ENCODE assay signal across 11 cellular contexts in genomic region chr7:66907731-66908130, GRCh38.
"Had no signal": no experiment of that assay in that cellular context is flagged by ENCODE, and none has a peak within 500 bp of the region (broad histone marks: within the 10 kb centered on the region; RNA-seq: fewer than 3 reads in every experiment).

No MANE protein-coding gene starts in this region.

- H3K36me3 ChIP-seq: HAP-1 had no signal

- H3K4me2 ChIP-seq: GM23338 had no signal

- DNase-seq: GM23248, GOT3, H7, H9, HCEC 1CT, HFFc6 had no signal

- H3K9ac ChIP-seq: GM23248 had no signal

- H3K4me1 ChIP-seq: HAP-1 had no signal

- H2AFZ ChIP-seq: GM23248, GM23338 had no signal

- FAIRE-seq: H1, H54 had no signal

- H3K27ac ChIP-seq: GM23248 had no signal

- ATAC-seq: GM23338, HCT116 had no signal

- H3K4me3 ChIP-seq: GM23248, GM23338, HAP-1 had no signal

- H3K9me3 ChIP-seq: HAP-1 had no signal
